Comparison of ENCODE assay signal across 8 cellular contexts in genomic region chr20:326645-327031, GRCh38.
DNase-seq lines count a peak whose midpoint lies in the region; ATAC-seq and TF ChIP-seq lines count a peak whose summit lies in the region.

No MANE protein-coding gene starts in this region.

- H3K36me3 Mint-ChIP-seq in nephron progenitor cell (ENCODE audit: low read depth), result peaks cover 18% of the 10 kb centered on the region

- H3K27ac ChIP-seq in RWPE1, result peak overlapping the region; percentile 96

- POLR2A ChIA-PET in RWPE1 (lab: Yijun Ruan, JAX; ENCODE audit: low non-redundant PET), result no interaction called here

- TF ChIP-seq CTCF in RWPE1 (conservative IDR thresholded peaks at IDR 0.05; ENCODE audit: low read depth) (no peak), epithelial cell of esophagus (IDR thresholded peaks at IDR 0.05; ENCODE audit: insufficient read depth, low read depth, low read length, missing control alignments) (no peak), nephron progenitor cell (IDR thresholded peaks at IDR 0.05) (no peak)

- peak overlapping the region; percentile 67 for H3K4me3 ChIP-seq in epithelial cell of esophagus (ENCODE audit: low read length)

- peak overlapping the region; percentile 93 for H3K4me3 Mint-ChIP-seq in nephron progenitor cell

- H3K27me3 Mint-ChIP-seq in nephron progenitor cell (ENCODE audit: low read depth, poor library complexity), result peaks cover 3% of the 10 kb centered on the region

- H3K9me3 Mint-ChIP-seq in nephron progenitor cell, result peaks cover 1% of the 10 kb centered on the region

- no peak for ATAC-seq in GM21717 (IDR thresholded peaks at IDR 0.05; ENCODE audit: unreplicated experiment)
- ATAC-seq in HG03439 (IDR thresholded peaks at IDR 0.05; ENCODE audit: unreplicated experiment), result no peak

- CTCF ChIA-PET in RWPE1 (lab: Yijun Ruan, JAX), result interaction anchor here (0.5 to 0.6 kb wide), 2 partner anchors 147 to 152 kb away, joined by 3 to 5 read pairs; no protein-coding TSS in a partner anchor

- H3K4me1 Mint-ChIP-seq in nephron progenitor cell, result peaks cover 54% of the 10 kb centered on the region

- H3K27ac Mint-ChIP-seq in nephron progenitor cell, result peak overlapping the region; percentile 72

- DNase-seq in NOMO-1 treated with dmso at 0.1 percent for 144 hours (lab: John Stamatoyannopoulos, UW; ENCODE audit: unreplicated experiment) (peak; percentile 7), NOMO-1 treated with DMSO at 0.1 percent for 48 hours (lab: John Stamatoyannopoulos, UW; ENCODE audit: unreplicated experiment) (no peak), RWPE1 (ENCODE audit: low spot score) (no peak), epithelial cell of esophagus (ENCODE audit: low read depth) (no peak), nephron progenitor cell (peak; percentile 60), T1000 (lab: John Stamatoyannopoulos, UW) (no peak)

Comparison
In these comparisons a context has a peak if more than half of its experiments do, and no peak if none do; other contexts are left out.
1. DNase-seq: peak in NOMO-1 treated with dmso at 0.1 percent for 144 hours (single experiment) and nephron progenitor cell (single experiment); none in NOMO-1 treated with DMSO at 0.1 percent for 48 hours (single experiment), RWPE1 (single experiment), epithelial cell of esophagus (single experiment) and T1000 (single experiment).